4 cellular contexts compared by ENCODE assay signal in the genomic region with DNA sequence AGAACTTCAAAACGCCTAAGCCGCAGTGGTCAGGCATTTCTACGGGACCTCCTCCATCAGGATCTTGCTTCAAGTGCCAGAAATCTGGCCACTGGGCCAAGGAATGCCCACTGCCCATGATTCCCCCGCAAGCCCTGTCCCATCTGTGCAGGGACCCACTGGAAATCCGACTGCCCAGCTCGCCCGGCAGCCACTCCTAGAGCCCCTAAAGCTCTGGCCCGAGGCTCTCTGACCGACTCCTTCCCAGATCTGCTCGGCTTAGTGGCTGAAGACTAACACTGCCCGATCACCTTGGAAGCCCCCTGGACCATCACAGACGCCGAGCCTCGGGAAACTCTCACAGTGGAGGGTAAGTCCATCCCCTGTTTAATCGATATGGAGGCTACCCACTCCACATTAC.
"Had no signal": no experiment of that assay in that cellular context is flagged by ENCODE, and none has a peak within 500 bp of the region (broad histone marks: within the 10 kb centered on the region; RNA-seq: fewer than 3 reads in every experiment).

No MANE protein-coding gene starts in this region.

- H3K4me3 Mint-ChIP-seq: GM23338, H9 had no signal

- H3K9me3 Mint-ChIP-seq: GM23338 had no signal

- H2AFZ ChIP-seq: GM23338 had no signal

- ATAC-seq: GM23338 had no signal

- DNase-seq: H9, HCEC 1CT, IMR-90 had no signal

- H3K4me1 Mint-ChIP-seq: GM23338 had no signal

- H3K4me3 ChIP-seq: GM23338 had no signal

- H3K4me2 ChIP-seq: GM23338 had no signal

- H3K27ac Mint-ChIP-seq: GM23338, H9 had no signal
